ENCODE assay signal across 17 cellular contexts in genomic region chr16:69351309-69352027, GRCh38. TPM values are rescaled to one million over a fixed set of nuclear protein-coding genes. Genes with fewer than 3 reads are reported as not detected.
DNase-seq lines count a peak whose midpoint lies in the region; ATAC-seq and TF ChIP-seq lines count a peak whose summit lies in the region.
"Had no signal": no experiment of that assay in that cellular context is flagged by ENCODE, and none has a peak within 500 bp of the region (broad histone marks: within the 10 kb centered on the region; RNA-seq: fewer than 3 reads in every experiment).

Gene TMED6, minus strand, starts transcription at chr16:69351786. Its CDS starts 33 bp downstream, at chr16:69351753.

- H3K27ac Mint-ChIP-seq in CD14-positive monocyte (peak within 1 kb of the TSS in 4 of 7 donors; percentile 18 to 81 (median 46)), brain (peak within 1 kb of the TSS in 3 of 5 experiments; percentile 10 to 80 (median 50))
- H3K27ac Mint-ChIP-seq: activated CD4-positive, alpha-beta T cell treated with anti-CD3 and anti-CD28 coated beads, Interleukin-2, amount 10 ng/mL, durations not matched to agents 24 days and 14 days; T-helper 2 cell treated with Interferon-gamma antibody and Interleukin-4, amounts not matched to agents 5 μg/mL and 100 μg/mL, for 36 hours had no signal

- H3K36me3 Mint-ChIP-seq in CD14-positive monocyte (peaks cover 46 to 60% of the 10 kb centered on the region in 2 donors), brain (peaks cover 27% of the 10 kb centered on the region)

- H3K4me1 Mint-ChIP-seq in CD14-positive monocyte (peaks cover 5% of the 10 kb centered on the region), brain (no peaks in the 10 kb centered on the region)
- H3K4me1 Mint-ChIP-seq: B cell had no signal

- ATAC-seq in HG03354 (IDR thresholded peaks at IDR 0.05; ENCODE audit: poor library complexity, severe bottlenecking, unreplicated experiment) = no peak
- ATAC-seq in HG02870 (IDR thresholded peaks at IDR 0.05; ENCODE audit: unreplicated experiment) = no peak
- ATAC-seq: Right ventricle myocardium inferior had no signal

- peak within 1 kb of the TSS; percentile 0 to 9 for H3K9ac ChIP-seq in mucosa of rectum (ENCODE audit: low read depth in 1 of 2, low read length in 2 of 2)

- H3K4me3 Mint-ChIP-seq in CD14-positive monocyte (no peak within 1 kb of the TSS), brain (no peak within 1 kb of the TSS)
- H3K4me3 Mint-ChIP-seq: activated CD4-positive, alpha-beta T cell treated with anti-CD3 and anti-CD28 coated beads, Interleukin-2, amount 10 ng/mL, durations not matched to agents 24 days and 14 days; B cell; T-helper 2 cell treated with Interferon-gamma antibody and Interleukin-4, amounts not matched to agents 5 μg/mL and 100 μg/mL, for 36 hours had no signal

- H3K27me3 Mint-ChIP-seq in CD14-positive monocyte (ENCODE audit: low read depth in 3 of 3) (peaks cover 0 to 1% (median 0%) of the 10 kb centered on the region in 3 donors), brain (no peaks in the 10 kb centered on the region)
- H3K27me3 Mint-ChIP-seq: activated CD4-positive, alpha-beta T cell treated with anti-CD3 and anti-CD28 coated beads, Interleukin-2, amount 10 ng/mL, durations not matched to agents 24 days and 14 days; B cell had no signal

- H3K9me3 Mint-ChIP-seq in CD14-positive monocyte = no peaks in the 10 kb centered on the region
- no peaks in the 10 kb centered on the region for H3K9me3 Mint-ChIP-seq in brain
- H3K9me3 Mint-ChIP-seq: activated CD4-positive, alpha-beta T cell treated with anti-CD3 and anti-CD28 coated beads, Interleukin-2, amount 10 ng/mL, durations not matched to agents 24 days and 14 days; T-helper 2 cell treated with Interferon-gamma antibody and Interleukin-4, amounts not matched to agents 5 μg/mL and 100 μg/mL, for 36 hours had no signal

- peak within 1 kb of the TSS; percentile 11 to 60 for H3K4me3 ChIP-seq in mucosa of rectum (ENCODE audit: low read length in 2 of 2)
- H3K4me3 ChIP-seq: ascending aorta, dorsolateral prefrontal cortex, prostate gland had no signal

- intact Hi-C loops in CD14-positive monocyte (cut with micrococcal nuclease) = no loop called here

- peak within 1 kb of the TSS; percentile 60 to 70 for H3K27ac ChIP-seq in mucosa of rectum (ENCODE audit: low read depth in 2 of 2, low read length in 2 of 2)
- H3K27ac ChIP-seq: ascending aorta, prostate gland, upper lobe of left lung had no signal

- H3K36me3 ChIP-seq in mucosa of rectum (ENCODE audit: control insufficient read depth in 2 of 2, insufficient read depth in 2 of 2, low read length in 2 of 2) = peaks cover 10 to 25% of the 10 kb centered on the region in 2 donors

- DNase-seq in CD14-positive monocyte (ENCODE audit: low spot score) (no peak), HuH-7.5 (ENCODE audit: low spot score) (peak; percentile 48), AG08396 (ENCODE audit: low spot score) (no peak)
- no peak for DNase-seq in stimulated activated naive CD4-positive, alpha-beta T cell (lab: John Stamatoyannopoulos, UW)
- DNase-seq: activated CD4-positive, alpha-beta T cell treated with anti-CD3 and anti-CD28 coated beads, Interleukin-2, amount 10 ng/mL, durations not matched to agents 24 days and 14 days; dorsolateral prefrontal cortex; NCI-H774 had no signal

- TF ChIP-seq CTCF in CD14-positive monocyte (IDR thresholded peaks at IDR 0.05) = no peak
- no peak for TF ChIP-seq CTCF in brain (conservative IDR thresholded peaks at IDR 0.05)

- H3K4me1 ChIP-seq in mucosa of rectum (ENCODE audit: control insufficient read depth in 2 of 2, insufficient read depth in 2 of 2, low read length in 2 of 2) = peaks cover 0 to 17% of the 10 kb centered on the region in 2 donors
- H3K4me1 ChIP-seq: ascending aorta, prostate gland had no signal

- no peaks in the 10 kb centered on the region for H3K9me3 ChIP-seq in mucosa of rectum (ENCODE audit: control insufficient read depth in 2 of 2, low read length in 2 of 2)
- H3K9me3 ChIP-seq: ascending aorta, prostate gland, upper lobe of left lung had no signal

- H3K27me3 ChIP-seq in mucosa of rectum (ENCODE audit: control insufficient read depth in 2 of 2, insufficient read depth in 2 of 2, low read length in 2 of 2) = no peaks in the 10 kb centered on the region
- H3K27me3 ChIP-seq: ascending aorta, dorsolateral prefrontal cortex, upper lobe of left lung had no signal

RNA-seq across cellular contexts. Expression of gene TMED6, which starts in this region (rescaled TPM):
- polyA plus RNA-seq in CD14-positive monocyte = not detected
- not detected for polyA plus RNA-seq in brain (ENCODE audit: insufficient read depth, low read depth, low replicate concordance)
